8 cellular contexts compared by ENCODE assay signal in the genomic region with DNA sequence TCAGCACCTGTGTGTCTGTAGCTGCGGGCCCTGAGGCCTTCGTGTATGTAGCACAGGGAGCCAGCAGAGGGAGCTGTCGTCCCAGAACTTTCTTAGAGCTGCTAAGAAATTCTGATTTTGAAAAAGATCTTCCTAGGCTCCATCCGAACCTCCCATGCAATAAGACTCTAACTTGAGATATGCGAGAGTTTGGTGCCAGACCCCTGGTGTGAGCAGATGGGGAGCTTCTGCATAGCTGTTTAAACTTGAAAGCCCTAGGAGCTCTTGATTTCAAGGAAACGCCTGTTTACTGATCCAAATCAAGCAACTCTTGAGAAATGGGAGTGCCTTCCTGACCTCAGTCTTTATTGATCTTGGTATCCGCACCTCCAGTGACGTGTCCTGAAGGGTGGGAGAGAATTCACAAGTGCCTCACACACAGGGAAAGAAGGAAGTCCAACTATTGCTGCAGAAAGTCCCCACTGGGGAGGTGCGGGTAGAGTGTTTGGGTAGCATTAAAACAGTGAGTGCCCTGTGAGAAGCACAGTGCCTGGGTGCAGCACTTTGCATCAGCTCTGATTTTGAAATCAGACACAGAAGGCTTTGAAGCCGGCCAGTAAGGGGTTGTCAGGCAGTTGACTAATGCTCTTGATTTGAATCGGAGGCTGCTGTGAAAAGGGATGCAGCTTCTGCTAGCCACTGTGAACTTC.
DNase-seq lines count a peak whose midpoint lies in the region; ATAC-seq, FAIRE-seq and TF ChIP-seq lines count a peak whose summit lies in the region.

No MANE protein-coding gene starts in this region.

- POLR2A ChIA-PET in activated B cell treated with CpG ODN at 0.5 μM for 24 hours (lab: Charles Lee) = interaction anchor here (0.6 to 1.3 kb wide), 7 partner anchors 9 to 976 kb away, joined by 3 to 5 read pairs (median 3); partner anchors contain the start of gene STRIP2

- CTCF ChIA-PET in activated B cell treated with CpG ODN at 0.5 μM for 24 hours (lab: Charles Lee) = interaction anchor here (0.6 to 2.9 kb wide), 38 partner anchors 8 to 642 kb away, joined by 3 to 52 read pairs (median 5); partner anchors contain the start of gene STRIP2

- no peaks in the 10 kb centered on the region for H3K27me3 Mint-ChIP-seq in activated B cell treated with CpG ODN at 0.5 μM for 24 hours

- peak; percentile 78 for FAIRE-seq in islet of Langerhans (lab: Jason Lieb, UNC)

- no peak for TF ChIP-seq CTCF in activated B cell treated with CpG ODN at 0.5 μM for 24 hours (IDR thresholded peaks at IDR 0.05)

- peak overlapping the region; percentile 61 for H3K4me3 Mint-ChIP-seq in activated B cell treated with CpG ODN at 0.5 μM for 24 hours

- H3K36me3 Mint-ChIP-seq in activated B cell treated with CpG ODN at 0.5 μM for 24 hours (ENCODE audit: low read depth) = no peaks in the 10 kb centered on the region

- H3K27ac Mint-ChIP-seq in activated B cell treated with CpG ODN at 0.5 μM for 24 hours = peak overlapping the region; percentile 46

- intact Hi-C loops in activated B cell treated with CpG ODN at 0.5 μM for 24 hours (cut with micrococcal nuclease) = loop anchor here (1.0 to 2.0 kb wide), 6 partner anchors 8 to 642 kb away; no protein-coding TSS in a partner anchor

- H3K9me3 Mint-ChIP-seq in activated B cell treated with CpG ODN at 0.5 μM for 24 hours = no peaks in the 10 kb centered on the region

- ATAC-seq in GM18498 (IDR thresholded peaks at IDR 0.05; ENCODE audit: unreplicated experiment) (peak; percentile 71), HG03025 (IDR thresholded peaks at IDR 0.05; ENCODE audit: low FRiP score, unreplicated experiment) (peak; percentile 64), activated B cell treated with CpG ODN at 0.5 μM for 24 hours (ENCODE audit: low read depth) (peak; percentile 85)

- peaks cover 27% of the 10 kb centered on the region for H3K4me1 Mint-ChIP-seq in activated B cell treated with CpG ODN at 0.5 μM for 24 hours

- DNase-seq in 8988T (peak; percentile 21), NCI-H2171 (lab: John Stamatoyannopoulos, UW) (peak; percentile 54), activated B cell treated with CpG ODN at 0.5 μM for 24 hours (peak; percentile 50)
- peak; percentile 56 for DNase-seq in central memory CD4-positive, alpha-beta T cell
- peak; percentile 75 for DNase-seq in stimulated activated CD4-positive, alpha-beta T cell treated with anti-CD3 and anti-CD28 coated beads, Interleukin-12 subunit alpha, Interleukin-12 subunit beta, amount 100 ng/mL, for 4 hours

Comparison
In these comparisons a context has a peak if more than half of its experiments do, and no peak if none do; other contexts are left out.
1. Peak in every context shown above with its lines: DNase-seq and ATAC-seq.
2. DNase-seq: peak in every context shown above with its lines; median percentile 75 in stimulated activated CD4-positive, alpha-beta T cell treated with anti-CD3 and anti-CD28 coated beads, Interleukin-12 subunit alpha, Interleukin-12 subunit beta, amount 100 ng/mL, for 4 hours; 56 in central memory CD4-positive, alpha-beta T cell; 54 in NCI-H2171; 50 in activated B cell treated with CpG ODN at 0.5 μM for 24 hours; 21 in 8988T.